29 cellular contexts compared by ENCODE assay signal in the genomic region with DNA sequence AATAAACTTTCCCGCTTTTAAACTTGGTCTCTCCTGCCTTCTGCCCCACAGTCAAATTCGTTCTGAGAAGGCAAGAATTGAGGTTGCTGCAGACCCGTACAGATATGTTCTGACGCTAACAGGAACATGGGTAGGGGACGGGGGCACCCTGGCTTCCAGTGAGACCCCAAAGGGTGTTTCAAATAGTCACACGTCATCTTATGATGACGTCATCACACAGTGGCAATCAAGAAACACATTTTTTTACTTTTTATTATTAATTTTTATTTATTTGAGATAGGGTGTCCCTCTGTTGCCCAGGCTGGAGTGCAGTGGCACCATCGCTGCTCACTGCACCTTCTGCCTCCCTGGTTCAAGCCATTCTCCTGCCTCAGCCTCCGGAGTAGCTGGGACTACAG.
"Had no signal": no experiment of that assay in that cellular context is flagged by ENCODE, and none has a peak within 500 bp of the region (broad histone marks: within the 10 kb centered on the region; RNA-seq: fewer than 3 reads in every experiment).

No MANE protein-coding gene starts in this region.

- ATAC-seq: activated CD4-positive, alpha-beta T cell treated with anti-CD3 and anti-CD28 coated beads for 36 hours; activated CD8-positive, alpha-beta memory T cell treated with anti-CD3 and anti-CD28 coated beads, Interleukin-2, amount 10 ng/mL, durations not matched to agents 7 days and 5 days; activated CD8-positive, alpha-beta T cell treated with anti-CD3 and anti-CD28 coated beads, Interleukin-2, amount 10 ng/mL, durations not matched to agents 7 days and 5 days; activated naive CD8-positive, alpha-beta T cell treated with anti-CD3 and anti-CD28 coated beads, Interleukin-2, amount 50 U/mL, for 24 hours; body of pancreas; effector memory CD8-positive, alpha-beta T cell; gastroesophageal sphincter; T-helper 17 cell had no signal

- H3K27ac ChIP-seq: adrenal gland, body of pancreas, esophagus muscularis mucosa, gastroesophageal sphincter had no signal

- H3K4me3 ChIP-seq: adrenal gland, body of pancreas, esophagus muscularis mucosa, gastroesophageal sphincter had no signal

- H3K9me3 ChIP-seq: adrenal gland, body of pancreas, esophagus muscularis mucosa, gastroesophageal sphincter had no signal

- H3K27me3 ChIP-seq: adrenal gland, body of pancreas, esophagus muscularis mucosa, gastroesophageal sphincter had no signal

- H3K4me1 ChIP-seq: body of pancreas had no signal

- DNase-seq: activated CD4-positive, alpha-beta memory T cell treated with anti-CD3 and anti-CD28 coated beads for 36 hours; activated CD4-positive, alpha-beta T cell treated with anti-CD3 and anti-CD28 coated beads for 36 hours; activated CD4-positive, alpha-beta T cell treated with anti-CD3 and anti-CD28 coated beads, Interleukin-2, amount 10 ng/mL, durations not matched to agents 24 days and 14 days; activated CD4-positive, CD25-positive, alpha-beta regulatory T cell; activated CD4-positive, CD25-positive, alpha-beta regulatory T cell treated with anti-CD3 and anti-CD28 coated beads, Interleukin-2, amount 50 U/mL, for 72 hours; activated CD8-positive, alpha-beta memory T cell treated with anti-CD3 and anti-CD28 coated beads, Interleukin-2, amount 10 ng/mL, durations not matched to agents 7 days and 5 days; activated CD8-positive, alpha-beta memory T cell treated with anti-CD3 and anti-CD28 coated beads, Interleukin-2, amount 50 U/mL, for 4 hours; activated CD8-positive, alpha-beta T cell treated with anti-CD3 and anti-CD28 coated beads, Interleukin-2, amount 10 ng/mL, durations not matched to agents 7 days and 5 days; activated effector memory CD4-positive, alpha-beta T cell treated with anti-CD3 and anti-CD28 coated beads, Interleukin-2, amount 50 U/mL, for 16 hours; activated naive CD4-positive, alpha-beta T cell treated with anti-CD3 and anti-CD28 coated beads for 36 hours; activated naive CD8-positive, alpha-beta T cell treated with anti-CD3 and anti-CD28 coated beads for 36 hours; activated naive CD8-positive, alpha-beta T cell treated with anti-CD3 and anti-CD28 coated beads, Interleukin-2, amount 50 U/mL, for 24 hours; activated T-cell treated with anti-CD3 and anti-CD28 coated beads, Interleukin-2, amount 50 U/mL, for 1 hour; activated T-cell treated with anti-CD3 and anti-CD28 coated beads, Interleukin-2, amount 50 U/mL, for 48 hours; adrenal gland; amygdala; aorta; body of pancreas; caudate nucleus; cortex of kidney; effector CD4-positive, alpha-beta T cell; effector memory CD8-positive, alpha-beta T cell; erythroblast; foreskin melanocyte; T-helper 1 cell; T-helper 17 cell; T1000 had no signal
